In genomic region chr6:97059473-97059872, GRCh38 we compare ENCODE assay signal across 8 cellular contexts.
DNase-seq lines count a peak whose midpoint lies in the region; ATAC-seq and TF ChIP-seq lines count a peak whose summit lies in the region.

No MANE protein-coding gene starts in this region.

- no peak overlapping the region for H3K27ac ChIP-seq in tibial artery

- peak; percentile 45 for DNase-seq in AG10803 (ENCODE audit: low read depth)
- peak; percentile 43 for DNase-seq in MV-4-11 (lab: John Stamatoyannopoulos, UW)
- peak in 2 of 3 donors; percentile 2 to 21 for DNase-seq in immature natural killer cell
- no peak for DNase-seq in tibial artery

- no peaks in the 10 kb centered on the region for H3K36me3 Mint-ChIP-seq in activated T-helper 17 cell treated with anti-CD3 and anti-CD28 coated beads, Interleukin-2, amount 50 U/mL, for 72 hours (ENCODE audit: low read depth)
- peaks cover 0 to 3% (median 0%) of the 10 kb centered on the region in 3 donors for H3K36me3 Mint-ChIP-seq in immature natural killer cell

- ATAC-seq in GM18498 (IDR thresholded peaks at IDR 0.05; ENCODE audit: unreplicated experiment) (peak; percentile 87), HG02642 (IDR thresholded peaks at IDR 0.05; ENCODE audit: poor library complexity, unreplicated experiment) (peak; percentile 84), esophagus mucosa (no peak)
- ATAC-seq in activated T-helper 17 cell treated with anti-CD3 and anti-CD28 coated beads, Interleukin-2, amount 50 U/mL, for 72 hours (replicated peaks): peak; percentile 77

- H3K36me3 ChIP-seq in tibial artery: no peaks in the 10 kb centered on the region

- H3K4me3 ChIP-seq in AG10803 (ENCODE audit: low read length): no peak overlapping the region
- H3K4me3 ChIP-seq in tibial artery: no peak overlapping the region

- TF ChIP-seq CTCF in AG10803 (conservative IDR thresholded peaks at IDR 0.05; ENCODE audit: low read length) (peak; percentile 66), tibial artery (IDR thresholded peaks at IDR 0.05) (peak; percentile 49 to 56)

- H3K9me3 ChIP-seq in tibial artery: no peaks in the 10 kb centered on the region

- H3K4me3 Mint-ChIP-seq in activated T-helper 17 cell treated with anti-CD3 and anti-CD28 coated beads, Interleukin-2, amount 50 U/mL, for 72 hours: no peak overlapping the region
- no peak overlapping the region for H3K4me3 Mint-ChIP-seq in immature natural killer cell

- H3K9me3 Mint-ChIP-seq in activated T-helper 17 cell treated with anti-CD3 and anti-CD28 coated beads, Interleukin-2, amount 50 U/mL, for 72 hours: no peaks in the 10 kb centered on the region
- no peaks in the 10 kb centered on the region for H3K9me3 Mint-ChIP-seq in immature natural killer cell

- intact Hi-C loops in tibial artery (cut with DNase I; ENCODE audit: low total_unique reads): loop anchor here (5.0 to 10.0 kb wide), 2 partner anchors 162 to 435 kb away; partner anchors contain the start of gene NDUFAF4

- H3K27ac Mint-ChIP-seq in activated T-helper 17 cell treated with anti-CD3 and anti-CD28 coated beads, Interleukin-2, amount 50 U/mL, for 72 hours: no peak overlapping the region
- no peak overlapping the region for H3K27ac Mint-ChIP-seq in immature natural killer cell

- H3K27me3 Mint-ChIP-seq in activated T-helper 17 cell treated with anti-CD3 and anti-CD28 coated beads, Interleukin-2, amount 50 U/mL, for 72 hours: no peaks in the 10 kb centered on the region
- peaks cover 3 to 4% (median 4%) of the 10 kb centered on the region in 3 donors for H3K27me3 Mint-ChIP-seq in immature natural killer cell (ENCODE audit: low read depth in 3 of 3)

- peaks cover 0 to 5% (median 2%) of the 10 kb centered on the region in 4 donors for H3K4me1 ChIP-seq in tibial artery

- no peaks in the 10 kb centered on the region for H3K4me1 Mint-ChIP-seq in activated T-helper 17 cell treated with anti-CD3 and anti-CD28 coated beads, Interleukin-2, amount 50 U/mL, for 72 hours
- no peaks in the 10 kb centered on the region for H3K4me1 Mint-ChIP-seq in immature natural killer cell

- H3K27me3 ChIP-seq in tibial artery: no peaks in the 10 kb centered on the region

Comparison
In these comparisons a context has a peak if more than half of its experiments do, and no peak if none do; other contexts are left out.
1. DNase-seq: peak in AG10803 (single experiment), MV-4-11 (single experiment) and immature natural killer cell (2 of 3); none in tibial artery (0 of 2).